1 cellular context compared by ENCODE assay signal in genomic region chr1:8138673-8139072, GRCh38.
A peak's percentile ranks its signal among the peaks of the same experiment; 100 is the strongest.
TF ChIP-seq lines count a peak whose summit lies in the region.

No MANE protein-coding gene starts in this region.

TF ChIP-seq in HepG2, 621 proteins besides CTCF, POLR2A, EP300 and RAD21:
- no peak for TF ChIP-seq ZNF546 (CRISPR knock-in tag; conservative IDR thresholded peaks at IDR 0.05)
- TF ChIP-seq ZNF121 (CRISPR knock-in tag; IDR thresholded peaks at IDR 0.05), result peak; percentile 80
- TF ChIP-seq PRMT3 (CRISPR knock-in tag; IDR thresholded peaks at IDR 0.05; ENCODE audit: borderline replicate concordance, low read depth), result no peak
